1 cellular context compared by ENCODE assay signal in genomic region chr13:22848539-22849052, GRCh38.
TF ChIP-seq lines count a peak whose summit lies in the region.

No MANE protein-coding gene starts in this region.

TF ChIP-seq in HepG2, 621 proteins besides CTCF, POLR2A, EP300 and RAD21 (continued from another document and continues in another):
- TF ChIP-seq, protein P1, sequence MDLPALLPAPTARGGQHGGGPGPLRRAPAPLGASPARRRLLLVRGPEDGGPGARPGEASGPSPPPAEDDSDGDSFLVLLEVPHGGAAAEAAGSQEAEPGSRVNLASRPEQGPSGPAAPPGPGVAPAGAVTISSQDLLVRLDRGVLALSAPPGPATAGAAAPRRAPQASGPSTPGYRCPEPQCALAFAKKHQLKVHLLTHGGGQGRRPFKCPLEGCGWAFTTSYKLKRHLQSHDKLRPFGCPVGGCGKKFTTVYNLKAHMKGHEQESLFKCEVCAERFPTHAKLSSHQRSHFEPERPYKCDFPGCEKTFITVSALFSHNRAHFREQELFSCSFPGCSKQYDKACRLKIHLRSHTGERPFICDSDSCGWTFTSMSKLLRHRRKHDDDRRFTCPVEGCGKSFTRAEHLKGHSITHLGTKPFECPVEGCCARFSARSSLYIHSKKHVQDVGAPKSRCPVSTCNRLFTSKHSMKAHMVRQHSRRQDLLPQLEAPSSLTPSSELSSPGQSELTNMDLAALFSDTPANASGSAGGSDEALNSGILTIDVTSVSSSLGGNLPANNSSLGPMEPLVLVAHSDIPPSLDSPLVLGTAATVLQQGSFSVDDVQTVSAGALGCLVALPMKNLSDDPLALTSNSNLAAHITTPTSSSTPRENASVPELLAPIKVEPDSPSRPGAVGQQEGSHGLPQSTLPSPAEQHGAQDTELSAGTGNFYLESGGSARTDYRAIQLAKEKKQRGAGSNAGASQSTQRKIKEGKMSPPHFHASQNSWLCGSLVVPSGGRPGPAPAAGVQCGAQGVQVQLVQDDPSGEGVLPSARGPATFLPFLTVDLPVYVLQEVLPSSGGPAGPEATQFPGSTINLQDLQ (CRISPR knock-in tag; IDR thresholded peaks at IDR 0.05) = 0 out of 2 replicates have a peak, but pooled peaks have one; percentile 24
- TF ChIP-seq ZNF883 (CRISPR knock-in tag; IDR thresholded peaks at IDR 0.05; ENCODE audit: not compliant biosample characterization) (no peak), NFYC (CRISPR knock-in tag; IDR thresholded peaks at IDR 0.05) (peak; percentile 24), KAT8 (CRISPR knock-in tag; IDR thresholded peaks at IDR 0.05) (peak; percentile 65), ZNF441 (CRISPR knock-in tag; IDR thresholded peaks at IDR 0.05; ENCODE audit: borderline replicate concordance) (0 out of 2 replicates have a peak, but pooled peaks have one; percentile 33), PATZ1 (CRISPR knock-in tag; IDR thresholded peaks at IDR 0.05) (peak; percentile 31; the same call in 1 of the 2 replicates), ZC3H13 (CRISPR knock-in tag; IDR thresholded peaks at IDR 0.05) (0 out of 2 replicates have a peak, but pooled peaks have one; percentile 54), NFE2L1 (CRISPR knock-in tag; IDR thresholded peaks at IDR 0.05; ENCODE audit: borderline replicate concordance) (no peak), PITX1 (CRISPR knock-in tag; IDR thresholded peaks at IDR 0.05) (peak; percentile 42; the same call in 1 of the 2 replicates), ZNF253 (CRISPR knock-in tag; IDR thresholded peaks at IDR 0.05; ENCODE audit: borderline replicate concordance) (no peak), SAP130 (CRISPR knock-in tag; IDR thresholded peaks at IDR 0.05; ENCODE audit: low read depth) (peak; percentile 42; the same call in 1 of the 2 replicates), RAD51 (IDR thresholded peaks at IDR 0.05; ENCODE audit: borderline replicate concordance) (no peak), ZNF761 (CRISPR knock-in tag; conservative IDR thresholded peaks at IDR 0.05) (no peak), ZSCAN20 (CRISPR knock-in tag; IDR thresholded peaks at IDR 0.05; ENCODE audit: borderline replicate concordance) (no peak), RXRB (CRISPR knock-in tag; IDR thresholded peaks at IDR 0.05; ENCODE audit: borderline replicate concordance) (peak; percentile 49; the same call in 1 of the 2 replicates), PRDM10 (CRISPR knock-in tag; IDR thresholded peaks at IDR 0.05; ENCODE audit: low read depth) (no peak), YY1 (IDR thresholded peaks at IDR 0.05; ENCODE audit: insufficient read depth, insufficient replicate concordance, low read depth, low read length) (peak; percentile 29), ARID5B (CRISPR knock-in tag; IDR thresholded peaks at IDR 0.05) (peak; percentile 67), ZNF331 (CRISPR knock-in tag; IDR thresholded peaks at IDR 0.05) (peak; percentile 51; the same call in 1 of the 2 replicates), ZNF232 (CRISPR knock-in tag; IDR thresholded peaks at IDR 0.05; ENCODE audit: borderline replicate concordance) (peak; percentile 70; the same call in 1 of the 2 replicates), ZNF75D (CRISPR knock-in tag; IDR thresholded peaks at IDR 0.05; ENCODE audit: borderline replicate concordance) (no peak), MED8 (CRISPR knock-in tag; IDR thresholded peaks at IDR 0.05; ENCODE audit: insufficient replicate concordance) (no peak), ATM (IDR thresholded peaks at IDR 0.05; ENCODE audit: borderline replicate concordance) (no peak), SOX13 (IDR thresholded peaks at IDR 0.05) (no peak), SOX13 (CRISPR knock-in tag; conservative IDR thresholded peaks at IDR 0.05 in 1 of 2, IDR thresholded peaks at IDR 0.05 in 1 of 2) (peak in 1 of 2 experiments; percentile 54; a peak in 1 of 4 replicates), SNRNP70 (IDR thresholded peaks at IDR 0.05; ENCODE audit: low read depth, low read length) (no peak), TEAD3 (CRISPR knock-in tag; optimal IDR thresholded peaks at IDR 0.05; ENCODE audit: borderline replicate concordance) (no peak), ZNF501 (CRISPR knock-in tag; IDR thresholded peaks at IDR 0.05) (peak; percentile 54; the same call in 1 of the 2 replicates), ARNT (IDR thresholded peaks at IDR 0.05) (no peak), NR2F6 (IDR thresholded peaks at IDR 0.05) (no peak), NR2F6 (CRISPR knock-in tag; IDR thresholded peaks at IDR 0.05) (peak; percentile 59; the same call in 1 of the 2 replicates), GATAD2A (CRISPR knock-in tag; IDR thresholded peaks at IDR 0.05) (peak; percentile 45; the same call in 1 of the 2 replicates), ZMYM4 (CRISPR knock-in tag; IDR thresholded peaks at IDR 0.05) (peak; percentile 99), RBAK (CRISPR knock-in tag; IDR thresholded peaks at IDR 0.05) (no peak), SRSF4 (IDR thresholded peaks at IDR 0.05; ENCODE audit: low read depth, low read length, poor library complexity, severe bottlenecking) (no peak), FOXP4 (CRISPR knock-in tag; IDR thresholded peaks at IDR 0.05) (0 out of 2 replicates have a peak, but pooled peaks have one; percentile 10), TAF1 (CRISPR knock-in tag; IDR thresholded peaks at IDR 0.05) (peak; percentile 44; the same call in 1 of the 2 replicates), ZKSCAN1 (IDR thresholded peaks at IDR 0.05; ENCODE audit: low read length) (no peak), TOPORS (CRISPR knock-in tag; IDR thresholded peaks at IDR 0.05) (no peak), ZNF703 (CRISPR knock-in tag; IDR thresholded peaks at IDR 0.05; ENCODE audit: borderline replicate concordance) (no peak), NFATC3 (CRISPR knock-in tag; IDR thresholded peaks at IDR 0.05) (no peak), NKX3-1 (CRISPR knock-in tag; IDR thresholded peaks at IDR 0.05) (no peak), CHD2 (IDR thresholded peaks at IDR 0.05; ENCODE audit: low read depth, low read length) (peak; percentile 98)
- TF ChIP-seq, protein P2, sequence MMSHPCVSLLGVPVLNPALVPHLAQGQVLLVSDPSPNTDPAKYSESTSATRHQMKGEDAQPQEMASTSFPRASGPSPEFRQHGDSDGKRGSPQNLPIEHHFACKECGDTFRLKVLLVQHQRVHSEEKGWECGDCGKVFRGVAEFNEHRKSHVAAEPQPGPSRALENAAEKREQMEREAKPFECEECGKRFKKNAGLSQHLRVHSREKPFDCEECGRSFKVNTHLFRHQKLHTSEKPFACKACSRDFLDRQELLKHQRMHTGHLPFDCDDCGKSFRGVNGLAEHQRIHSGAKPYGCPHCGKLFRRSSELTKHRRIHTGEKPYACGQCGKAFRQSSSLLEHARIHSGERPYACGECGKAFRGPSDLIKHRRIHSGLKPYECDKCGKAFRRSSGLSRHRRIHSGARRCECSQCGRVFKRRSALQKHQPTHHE (CRISPR knock-in tag; IDR thresholded peaks at IDR 0.05; ENCODE audit: borderline replicate concordance) = no peak
- TF ChIP-seq, protein P3, sequence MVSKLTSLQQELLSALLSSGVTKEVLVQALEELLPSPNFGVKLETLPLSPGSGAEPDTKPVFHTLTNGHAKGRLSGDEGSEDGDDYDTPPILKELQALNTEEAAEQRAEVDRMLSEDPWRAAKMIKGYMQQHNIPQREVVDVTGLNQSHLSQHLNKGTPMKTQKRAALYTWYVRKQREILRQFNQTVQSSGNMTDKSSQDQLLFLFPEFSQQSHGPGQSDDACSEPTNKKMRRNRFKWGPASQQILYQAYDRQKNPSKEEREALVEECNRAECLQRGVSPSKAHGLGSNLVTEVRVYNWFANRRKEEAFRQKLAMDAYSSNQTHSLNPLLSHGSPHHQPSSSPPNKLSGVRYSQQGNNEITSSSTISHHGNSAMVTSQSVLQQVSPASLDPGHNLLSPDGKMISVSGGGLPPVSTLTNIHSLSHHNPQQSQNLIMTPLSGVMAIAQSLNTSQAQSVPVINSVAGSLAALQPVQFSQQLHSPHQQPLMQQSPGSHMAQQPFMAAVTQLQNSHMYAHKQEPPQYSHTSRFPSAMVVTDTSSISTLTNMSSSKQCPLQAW (CRISPR knock-in tag; IDR thresholded peaks at IDR 0.05) = peak; percentile 91
- TF ChIP-seq, protein P4, sequence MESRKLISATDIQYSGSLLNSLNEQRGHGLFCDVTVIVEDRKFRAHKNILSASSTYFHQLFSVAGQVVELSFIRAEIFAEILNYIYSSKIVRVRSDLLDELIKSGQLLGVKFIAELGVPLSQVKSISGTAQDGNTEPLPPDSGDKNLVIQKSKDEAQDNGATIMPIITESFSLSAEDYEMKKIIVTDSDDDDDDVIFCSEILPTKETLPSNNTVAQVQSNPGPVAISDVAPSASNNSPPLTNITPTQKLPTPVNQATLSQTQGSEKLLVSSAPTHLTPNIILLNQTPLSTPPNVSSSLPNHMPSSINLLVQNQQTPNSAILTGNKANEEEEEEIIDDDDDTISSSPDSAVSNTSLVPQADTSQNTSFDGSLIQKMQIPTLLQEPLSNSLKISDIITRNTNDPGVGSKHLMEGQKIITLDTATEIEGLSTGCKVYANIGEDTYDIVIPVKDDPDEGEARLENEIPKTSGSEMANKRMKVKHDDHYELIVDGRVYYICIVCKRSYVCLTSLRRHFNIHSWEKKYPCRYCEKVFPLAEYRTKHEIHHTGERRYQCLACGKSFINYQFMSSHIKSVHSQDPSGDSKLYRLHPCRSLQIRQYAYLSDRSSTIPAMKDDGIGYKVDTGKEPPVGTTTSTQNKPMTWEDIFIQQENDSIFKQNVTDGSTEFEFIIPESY (CRISPR knock-in tag; IDR thresholded peaks at IDR 0.05) = peak; percentile 71; the same call in 1 of the 2 replicates
